ENCODE assay signal across 2 cellular contexts in genomic region chr6:88749849-88750248, GRCh38.
TF ChIP-seq lines count a peak whose summit lies in the region.

No MANE protein-coding gene starts in this region.

TF ChIP-seq in IMR-90, 13 proteins besides CTCF, POLR2A, EP300 and RAD21 (continued from another document):
- no peak for TF ChIP-seq MAZ (IDR thresholded peaks at IDR 0.05; ENCODE audit: borderline replicate concordance, low read depth, low read length)
- no peak for TF ChIP-seq FOS (IDR thresholded peaks at IDR 0.05; ENCODE audit: low read depth, low read length)
- no peak for TF ChIP-seq MXI1 (IDR thresholded peaks at IDR 0.05; ENCODE audit: borderline replicate concordance, low read depth, low read length)
TF ChIP-seq in IMR-90: peak in this region for 0.

TF ChIP-seq in neural cell, 6 proteins besides CTCF, POLR2A, EP300 and RAD21 (continued from another document):
- no peak for TF ChIP-seq REST (IDR thresholded peaks at IDR 0.05; ENCODE audit: borderline replicate concordance)
